In the genomic region with DNA sequence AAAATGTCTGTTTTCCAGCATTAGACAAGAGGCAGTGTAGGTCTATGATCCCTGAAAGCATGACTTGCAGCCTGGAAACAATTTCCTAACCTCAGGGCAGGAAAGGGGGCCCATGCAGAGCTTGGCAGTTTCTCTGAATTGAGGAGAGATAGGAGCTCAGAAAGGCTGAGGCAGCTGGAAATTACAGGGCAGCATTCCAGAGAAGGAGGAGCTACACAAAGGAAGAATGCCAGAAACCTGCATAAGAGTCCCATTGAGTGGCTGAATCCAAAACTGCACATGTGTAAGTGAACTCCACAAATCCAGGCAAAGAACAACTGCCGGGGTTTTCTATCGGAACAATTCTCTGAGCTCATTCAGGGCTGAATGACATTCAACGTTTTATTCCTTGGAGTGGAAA, we compare ENCODE assay signal across 11 cellular contexts.
A peak's percentile ranks its signal among the peaks of the same experiment; 100 is the strongest.
DNase-seq lines count a peak whose midpoint lies in the region; FAIRE-seq and TF ChIP-seq lines count a peak whose summit lies in the region.
"Had no signal": no experiment of that assay in that cellular context is flagged by ENCODE, and none has a peak within 500 bp of the region (broad histone marks: within the 10 kb centered on the region; RNA-seq: fewer than 3 reads in every experiment).

No MANE protein-coding gene starts in this region.

- no peak for TF ChIP-seq CTCF in nephron (IDR thresholded peaks at IDR 0.05; ENCODE audit: unreplicated experiment in 3 of 3)

- peaks cover 36% of the 10 kb centered on the region for H3K9me3 Mint-ChIP-seq in nephron

- peak overlapping the region; percentile 91 to 96 (median 95) for H3K27ac Mint-ChIP-seq in nephron

- FAIRE-seq in GM19239 (lab: Jason Lieb, UNC) = no peak

- H3K4me3 Mint-ChIP-seq in nephron = no peak overlapping the region

- DNase-seq in Daoy (ENCODE audit: low read depth) = peak; percentile 71
- peak; percentile 61 to 85 for DNase-seq in NCI-H446 (lab: John Stamatoyannopoulos, UW)
- peak; percentile 73 for DNase-seq in fibroblast of peridontal ligament (ENCODE audit: extremely low read depth)
- DNase-seq in GM19239 (ENCODE audit: insufficient read length, low spot score) = no peak
- DNase-seq in RPMI8226 = no peak
- no peak for DNase-seq in AML-193 (lab: John Stamatoyannopoulos, UW)
- DNase-seq in NCI-H524 (lab: John Stamatoyannopoulos, UW) = no peak
- DNase-seq: gastrocnemius medialis, NCI-H146, psoas muscle had no signal

- H3K27me3 Mint-ChIP-seq in nephron (ENCODE audit: low read depth) = no peaks in the 10 kb centered on the region

- H3K36me3 Mint-ChIP-seq in nephron (ENCODE audit: low read depth) = no peaks in the 10 kb centered on the region

- H3K4me1 Mint-ChIP-seq in nephron = peaks cover 15% of the 10 kb centered on the region

Comparison
In these comparisons a context has a peak if more than half of its experiments do, and no peak if none do; other contexts are left out.
1. DNase-seq: peak in Daoy (single experiment), NCI-H446 (2 of 2) and fibroblast of peridontal ligament (single experiment); none in GM19239 (single experiment), RPMI8226 (single experiment), AML-193 (0 of 2) and NCI-H524 (0 of 2).